Comparison of ENCODE assay signal across 27 cellular contexts in genomic region chr9:108674766-108675530, GRCh38.
"Had no signal": no experiment of that assay in that cellular context is flagged by ENCODE, and none has a peak within 500 bp of the region (broad histone marks: within the 10 kb centered on the region; RNA-seq: fewer than 3 reads in every experiment).

No MANE protein-coding gene starts in this region.

- H3K36me3 ChIP-seq: left lung, pancreas, prostate gland, tibial nerve, uterus had no signal

- ATAC-seq: left colon; left lung; naive thymus-derived CD4-positive, alpha-beta T cell; pancreas; right cardiac atrium; sciatic nerve; stimulated activated effector memory CD8-positive, alpha-beta T cell treated with anti-CD3 and anti-CD28 coated beads, Interleukin-12 subunit alpha, Interleukin-12 subunit beta, amount 100 ng/mL, for 72 hours had no signal

- H3K4me1 ChIP-seq: left lung, pancreas, prostate gland, tibial nerve, uterus had no signal

- H3K4me1 Mint-ChIP-seq: naive thymus-derived CD4-positive, alpha-beta T cell; nephron; stimulated activated effector memory CD8-positive, alpha-beta T cell treated with anti-CD3 and anti-CD28 coated beads, Interleukin-12 subunit alpha, Interleukin-12 subunit beta, amount 100 ng/mL, for 72 hours had no signal

- H3K27ac ChIP-seq: left lung, pancreas, prostate gland, tibial nerve, uterus had no signal

- H3K36me3 Mint-ChIP-seq: mesothelial cell of epicardium; naive thymus-derived CD4-positive, alpha-beta T cell; stimulated activated effector memory CD8-positive, alpha-beta T cell treated with anti-CD3 and anti-CD28 coated beads, Interleukin-12 subunit alpha, Interleukin-12 subunit beta, amount 100 ng/mL, for 72 hours; type B pancreatic cell had no signal

- H3K4me3 ChIP-seq: left lung, lung, pancreas, prostate gland, skin epidermis, tibial nerve, uterus had no signal

- DNase-seq: hippocampal formation; kidney; left colon; left lung; mesendoderm; naive thymus-derived CD4-positive, alpha-beta T cell; pancreas; posterior cingulate gyrus; retina; right cardiac atrium; stimulated activated CD4-positive, alpha-beta T cell treated with anti-CD3 and anti-CD28 coated beads, Interleukin-12 subunit alpha, Interleukin-12 subunit beta, amount 100 ng/mL, for 4 hours; stimulated activated CD4-positive, alpha-beta T cell treated with anti-CD3 and anti-CD28 coated beads, Interleukin-15, amount 100 ng/mL, for 24 hours; stimulated activated CD4-positive, alpha-beta T cell treated with anti-CD3 and anti-CD28 coated beads, Interleukin-2, amount 100 ng/mL, for 24 hours; stimulated activated CD4-positive, alpha-beta T cell treated with anti-CD3 and anti-CD28 coated beads, Interleukin-4, amount 100 ng/mL, for 24 hours; stimulated activated naive CD4-positive, alpha-beta T cell; uterus had no signal

- H3K27me3 ChIP-seq: left lung, pancreas, tibial nerve, uterus had no signal

- H3K27me3 Mint-ChIP-seq: stimulated activated naive CD8-positive, alpha-beta T cell treated with anti-CD3 and anti-CD28 coated beads, Interleukin-15, Interleukin-2, amounts not matched to agents 100 ng/mL and 50 ng/mL, for 24 hours; type B pancreatic cell had no signal

- H3K27ac Mint-ChIP-seq: naive thymus-derived CD4-positive, alpha-beta T cell; nephron; stimulated activated effector memory CD8-positive, alpha-beta T cell treated with anti-CD3 and anti-CD28 coated beads, Interleukin-12 subunit alpha, Interleukin-12 subunit beta, amount 100 ng/mL, for 72 hours; stimulated activated naive CD8-positive, alpha-beta T cell treated with anti-CD3 and anti-CD28 coated beads, Interleukin-15, Interleukin-2, amounts not matched to agents 100 ng/mL and 50 ng/mL, for 24 hours; type B pancreatic cell had no signal

- H3K9me3 ChIP-seq: left lung, pancreas, prostate gland, tibial nerve, uterus had no signal

- H3K4me3 Mint-ChIP-seq: mesothelial cell of epicardium; naive thymus-derived CD4-positive, alpha-beta T cell; nephron; neural crest cell; stimulated activated effector memory CD8-positive, alpha-beta T cell treated with anti-CD3 and anti-CD28 coated beads, Interleukin-12 subunit alpha, Interleukin-12 subunit beta, amount 100 ng/mL, for 72 hours; stimulated activated naive CD8-positive, alpha-beta T cell treated with anti-CD3 and anti-CD28 coated beads, Interleukin-15, Interleukin-2, amounts not matched to agents 100 ng/mL and 50 ng/mL, for 24 hours; type B pancreatic cell had no signal

- H3K9me3 Mint-ChIP-seq: mesothelial cell of epicardium, nephron had no signal
